In genomic region chr7:140223515-140224221, GRCh38 we compare ENCODE assay signal across 18 cellular contexts. TPM values are rescaled to one million over a fixed set of nuclear protein-coding genes. Genes with fewer than 3 reads are reported as not detected.
DNase-seq lines count a peak whose midpoint lies in the region; ATAC-seq, FAIRE-seq and TF ChIP-seq lines count a peak whose summit lies in the region.
"Had no signal": no experiment of that assay in that cellular context is flagged by ENCODE, and none has a peak within 500 bp of the region (broad histone marks: within the 10 kb centered on the region; RNA-seq: fewer than 3 reads in every experiment).

No MANE protein-coding gene starts in this region.

- no peaks in the 10 kb centered on the region for H4K20me1 ChIP-seq in H1 (replicated peaks in 1 of 2; ENCODE audit: control insufficient read depth in 1 of 2, insufficient read depth in 2 of 2, low read length in 2 of 2)

- CTCF ChIA-PET in activated CD8-positive, alpha-beta T cell treated with anti-CD3 and anti-CD28 coated beads for 36 hours (lab: Charles Lee): no interaction called here
- CTCF ChIA-PET in H1 (lab: Charles Lee; ENCODE audit: partially characterized antibody): no interaction called here

- TF ChIP-seq CTCF in activated CD8-positive, alpha-beta T cell treated with anti-CD3 and anti-CD28 coated beads for 36 hours (IDR thresholded peaks at IDR 0.05): no peak
- no peak for TF ChIP-seq CTCF in H1 (IDR thresholded peaks at IDR 0.05; ENCODE audit: control extremely low read depth in 1 of 3, insufficient read depth in 1 of 3, low read depth in 1 of 3, low read length in 3 of 3)

- H3K4me2 ChIP-seq in H1 (ENCODE audit: insufficient read depth in 1 of 2, low read depth in 2 of 2, low read length in 2 of 2): no peak overlapping the region

- no peaks in the 10 kb centered on the region for H3K36me3 ChIP-seq in H1 (ENCODE audit: control insufficient read depth in 2 of 4, insufficient read depth in 4 of 4, low read length in 3 of 4)
- H3K36me3 ChIP-seq: adrenal gland, heart left ventricle, lower lobe of right lung, uterus had no signal

- no peak for TF ChIP-seq RAD21 in H1 (IDR thresholded peaks at IDR 0.05 in 1 of 2, conservative IDR thresholded peaks at IDR 0.05 in 1 of 2; ENCODE audit: low read depth in 2 of 2, low read length in 2 of 2)

- H3K9me3 Mint-ChIP-seq in activated naive CD8-positive, alpha-beta T cell (ENCODE audit: low read depth): no peaks in the 10 kb centered on the region
- no peaks in the 10 kb centered on the region for H3K9me3 Mint-ChIP-seq in activated naive CD8-positive, alpha-beta T cell treated with anti-CD3 and anti-CD28 coated beads for 36 hours
- H3K9me3 Mint-ChIP-seq in activated CD8-positive, alpha-beta T cell treated with anti-CD3 and anti-CD28 coated beads for 36 hours: no peaks in the 10 kb centered on the region
- peaks cover 0 to 4% of the 10 kb centered on the region in 2 donors for H3K9me3 Mint-ChIP-seq in stimulated activated naive CD8-positive, alpha-beta T cell treated with anti-CD3 and anti-CD28 coated beads, Interleukin-15, amount 100 ng/mL, for 72 hours
- H3K9me3 Mint-ChIP-seq: nephron had no signal

- no peak overlapping the region for H3K4me3 ChIP-seq in H1 (ENCODE audit: extremely low read depth in 1 of 4, insufficient read depth in 2 of 4, low read depth in 3 of 4, low read length in 4 of 4)
- H3K4me3 ChIP-seq: adrenal gland, heart left ventricle, lower lobe of right lung, uterus had no signal

- no peak overlapping the region for H2AK5ac ChIP-seq in H1 (ENCODE audit: low read depth, low read length)

- no peaks in the 10 kb centered on the region for H3K27me3 Mint-ChIP-seq in activated naive CD8-positive, alpha-beta T cell
- no peaks in the 10 kb centered on the region for H3K27me3 Mint-ChIP-seq in activated naive CD8-positive, alpha-beta T cell treated with anti-CD3 and anti-CD28 coated beads for 36 hours
- H3K27me3 Mint-ChIP-seq in activated CD8-positive, alpha-beta T cell treated with anti-CD3 and anti-CD28 coated beads for 36 hours: no peaks in the 10 kb centered on the region
- H3K27me3 Mint-ChIP-seq in stimulated activated naive CD8-positive, alpha-beta T cell treated with anti-CD3 and anti-CD28 coated beads, Interleukin-15, amount 100 ng/mL, for 72 hours: no peaks in the 10 kb centered on the region

- H4K8ac ChIP-seq in H1 (ENCODE audit: extremely low read depth, insufficient read depth, low read length): peak overlapping the region; percentile 36; the same call in 1 of the 2 replicates

- no peaks in the 10 kb centered on the region for H3K23me2 ChIP-seq in H1 (ENCODE audit: low read depth, low read length)

- H3K27ac Mint-ChIP-seq in activated naive CD8-positive, alpha-beta T cell: no peak overlapping the region
- H3K27ac Mint-ChIP-seq in activated naive CD8-positive, alpha-beta T cell treated with anti-CD3 and anti-CD28 coated beads for 36 hours: no peak overlapping the region
- peak overlapping the region; percentile 80 for H3K27ac Mint-ChIP-seq in activated CD8-positive, alpha-beta T cell treated with anti-CD3 and anti-CD28 coated beads for 36 hours
- H3K27ac Mint-ChIP-seq in stimulated activated naive CD8-positive, alpha-beta T cell treated with anti-CD3 and anti-CD28 coated beads, Interleukin-15, amount 100 ng/mL, for 72 hours: peak overlapping the region in 1 of 2 donors; percentile 61
- H3K27ac Mint-ChIP-seq: nephron had no signal

- no peak for FAIRE-seq in H1 (lab: Jason Lieb, UNC)
- FAIRE-seq: TTC549 had no signal

- TF ChIP-seq POLR2A in H1 (IDR thresholded peaks at IDR 0.05; ENCODE audit: control extremely low read depth in 1 of 2, low read depth in 2 of 2, low read length in 2 of 2): no peak

- H3K27ac ChIP-seq in H1 (ENCODE audit: low read depth, low read length): no peak overlapping the region
- H3K27ac ChIP-seq: adrenal gland, heart left ventricle, lower lobe of right lung, uterus had no signal

- no peak overlapping the region for H2AFZ ChIP-seq in H1 (ENCODE audit: low read length)

- H3K79me2 ChIP-seq in H1 (ENCODE audit: control insufficient read depth in 1 of 2, insufficient read depth in 2 of 2, low read length in 2 of 2): no peaks in the 10 kb centered on the region

- H2BK12ac ChIP-seq in H1 (ENCODE audit: low read depth, low read length): no peak overlapping the region

- no peak overlapping the region for H2BK15ac ChIP-seq in H1 (ENCODE audit: low read length)

- no peaks in the 10 kb centered on the region for H3K36me3 Mint-ChIP-seq in activated naive CD8-positive, alpha-beta T cell
- H3K36me3 Mint-ChIP-seq in activated naive CD8-positive, alpha-beta T cell treated with anti-CD3 and anti-CD28 coated beads for 36 hours: no peaks in the 10 kb centered on the region
- H3K36me3 Mint-ChIP-seq in activated CD8-positive, alpha-beta T cell treated with anti-CD3 and anti-CD28 coated beads for 36 hours (ENCODE audit: low read depth): no peaks in the 10 kb centered on the region

- H4K91ac ChIP-seq in H1 (replicated peaks; ENCODE audit: insufficient read length, low read length): no peak overlapping the region

- H3K4me1 Mint-ChIP-seq in activated naive CD8-positive, alpha-beta T cell (ENCODE audit: low read depth): peaks cover 41% of the 10 kb centered on the region
- peaks cover 34% of the 10 kb centered on the region for H3K4me1 Mint-ChIP-seq in activated naive CD8-positive, alpha-beta T cell treated with anti-CD3 and anti-CD28 coated beads for 36 hours
- H3K4me1 Mint-ChIP-seq in activated CD8-positive, alpha-beta T cell treated with anti-CD3 and anti-CD28 coated beads for 36 hours (ENCODE audit: low read depth): peaks cover 36% of the 10 kb centered on the region
- peaks cover 50% of the 10 kb centered on the region for H3K4me1 Mint-ChIP-seq in stimulated activated naive CD8-positive, alpha-beta T cell treated with anti-CD3 and anti-CD28 coated beads, Interleukin-15, amount 100 ng/mL, for 72 hours
- H3K4me1 Mint-ChIP-seq: nephron had no signal

- WGBS in H1 (ENCODE audit: extremely low coverage in 1 of 2, insufficient coverage in 1 of 2, insufficient read length in 1 of 2, insufficient replicate concordance in 2 of 2, low coverage in 1 of 2, low lambda C conversion rate in 2 of 2, missing lambda C conversion rate in 1 of 2), 2 experiments: 86% methylated on average over 15 of the region's 15 CpGs; no CpG with 5 or more reads in 1 of the 2 experiments

- no peak for TF ChIP-seq EP300 in H1 (IDR thresholded peaks at IDR 0.05; ENCODE audit: borderline replicate concordance in 1 of 2, low read depth in 2 of 2, low read length in 2 of 2)

- no peaks in the 10 kb centered on the region for H3K9me3 ChIP-seq in H1 (ENCODE audit: insufficient read depth in 2 of 2, low read depth in 1 of 2, low read length in 1 of 2)
- H3K9me3 ChIP-seq: adrenal gland, heart left ventricle, lower lobe of right lung, uterus had no signal

- H3K27me3 ChIP-seq in H1 (replicated peaks in 1 of 4; ENCODE audit: control insufficient read depth in 3 of 4, extremely low read depth in 1 of 4, insufficient read depth in 3 of 4, low read length in 3 of 4): no peaks in the 10 kb centered on the region
- H3K27me3 ChIP-seq: adrenal gland, heart left ventricle, uterus had no signal

- no peak overlapping the region for H3K18ac ChIP-seq in H1 (ENCODE audit: extremely low read depth, low read length)

- no peak overlapping the region for H3K9ac ChIP-seq in H1 (replicated peaks in 1 of 4; ENCODE audit: extremely low read depth in 1 of 4, low read depth in 3 of 4, low read length in 3 of 4)

- no peak overlapping the region for H3K56ac ChIP-seq in H1 (replicated peaks; ENCODE audit: insufficient read length, low read depth, low read length)

- no peak overlapping the region for H3K14ac ChIP-seq in H1 (ENCODE audit: insufficient read length)

- no peak overlapping the region for H2BK120ac ChIP-seq in H1 (replicated peaks; ENCODE audit: low read depth, low read length)

- H2BK20ac ChIP-seq in H1 (ENCODE audit: low read length): no peak overlapping the region

- no peak overlapping the region for H3K4ac ChIP-seq in H1 (replicated peaks; ENCODE audit: insufficient read length, low read depth, low read length)

- POLR2A ChIA-PET in activated CD8-positive, alpha-beta T cell treated with anti-CD3 and anti-CD28 coated beads for 36 hours (lab: Charles Lee): interaction anchor here (2.0 kb wide), 1 partner anchor 9 kb away, joined by 5 read pairs; no protein-coding TSS in a partner anchor
- POLR2A ChIA-PET in H1 (lab: Charles Lee; ENCODE audit: partially characterized antibody): no interaction called here

- no peak overlapping the region for H2BK5ac ChIP-seq in H1 (ENCODE audit: low read depth, low read length)

- DNase-seq in activated naive CD8-positive, alpha-beta T cell treated with anti-CD3 and anti-CD28 coated beads for 36 hours: no peak
- peak; percentile 24 for DNase-seq in activated CD8-positive, alpha-beta T cell treated with anti-CD3 and anti-CD28 coated beads for 36 hours
- DNase-seq in H1 (ENCODE audit: low read depth in 1 of 2, low spot score in 2 of 2): no peak
- DNase-seq in stimulated activated naive CD8-positive, alpha-beta T cell treated with anti-CD3 and anti-CD28 coated beads, Interleukin-15, amount 100 ng/mL, for 72 hours: no peak
- DNase-seq in NCI-H187 treated with DMSO at 0.1 percent for 48 hours (lab: John Stamatoyannopoulos, UW): no peak
- DNase-seq: adrenal gland; central memory CD4-positive, alpha-beta T cell; heart left ventricle; lower lobe of right lung; NCI-H1436; NCI-H2171 treated with DMSO at 0.1 percent for 48 hours; NCI-H82; uterus had no signal

- no peak overlapping the region for H4K5ac ChIP-seq in H1 (ENCODE audit: insufficient read length, low read depth, low read length)

- no peaks in the 10 kb centered on the region for H3K79me1 ChIP-seq in H1 (ENCODE audit: low read depth, low read length)

- H3K23ac ChIP-seq in H1 (ENCODE audit: insufficient read length): no peak overlapping the region

- H3K4me1 ChIP-seq in H1 (replicated peaks in 1 of 4; ENCODE audit: control insufficient read depth in 3 of 4, insufficient read depth in 4 of 4, low read length in 3 of 4): no peaks in the 10 kb centered on the region
- H3K4me1 ChIP-seq: adrenal gland, lower lobe of right lung, uterus had no signal

- intact Hi-C loops in activated CD8-positive, alpha-beta T cell treated with anti-CD3 and anti-CD28 coated beads for 36 hours (cut with micrococcal nuclease): no loop called here

- peak overlapping the region; percentile 25 for H3K4me3 Mint-ChIP-seq in activated naive CD8-positive, alpha-beta T cell
- H3K4me3 Mint-ChIP-seq in activated naive CD8-positive, alpha-beta T cell treated with anti-CD3 and anti-CD28 coated beads for 36 hours: no peak overlapping the region
- H3K4me3 Mint-ChIP-seq in activated CD8-positive, alpha-beta T cell treated with anti-CD3 and anti-CD28 coated beads for 36 hours: no peak overlapping the region
- peak overlapping the region in 1 of 2 donors; percentile 50 for H3K4me3 Mint-ChIP-seq in stimulated activated naive CD8-positive, alpha-beta T cell treated with anti-CD3 and anti-CD28 coated beads, Interleukin-15, amount 100 ng/mL, for 72 hours
- H3K4me3 Mint-ChIP-seq: nephron had no signal

- peak; percentile 65 for ATAC-seq in activated CD8-positive, alpha-beta T cell treated with anti-CD3 and anti-CD28 coated beads for 36 hours
- ATAC-seq in stimulated activated naive CD8-positive, alpha-beta T cell treated with anti-CD3 and anti-CD28 coated beads, Interleukin-15, amount 100 ng/mL, for 72 hours: peak; percentile 48
- ATAC-seq in GM21619 (IDR thresholded peaks at IDR 0.05; ENCODE audit: unreplicated experiment) (no peak), GM19452 (IDR thresholded peaks at IDR 0.05; ENCODE audit: unreplicated experiment) (no peak)
- ATAC-seq: heart left ventricle had no signal

RNA-seq across cellular contexts. Expression of gene KDM7A, which starts 46.9 kb away (rescaled TPM):
- total RNA-seq in activated naive CD8-positive, alpha-beta T cell treated with anti-CD3 and anti-CD28 coated beads for 36 hours: 1 to 10 TPM; 7.5 to 7.9 TPM
- total RNA-seq in activated CD8-positive, alpha-beta T cell treated with anti-CD3 and anti-CD28 coated beads for 36 hours: 10 to 100 TPM; 21.1 to 22.9 TPM
- total RNA-seq in H1 (2021; fragmentation: NEBNext Ultra II Directional; extraction: Animal tissue kit (Norgen Biotek cat#: 25700)): 11.6 and 12.5 TPM in 2 replicates
- 1.7 and 2.2 TPM in 2 replicates for polyA plus RNA-seq in H1 (2011; rRNA removed)
- 3.4 TPM for polyA plus RNA-seq in H1 (2011; cell fraction: cytosol; rRNA removed)
- 9.8 TPM for polyA plus RNA-seq in H1 (2011; cell fraction: nucleus; rRNA removed)
- polyA plus RNA-seq in H1 (2012, experiment 1 of 2): 2.8 to 4.7 TPM (median 4.1 TPM) in 4 replicates
- 0.42 TPM for polyA plus RNA-seq in H1 (2012, experiment 2 of 2)
- 6.1 TPM for polyA plus RNA-seq in H1 (2013, experiment 1 of 2)
- 6.2 TPM for polyA plus RNA-seq in H1 (2013, experiment 2 of 2)
- 11.3 and 19.1 TPM in 2 replicates for polyA minus RNA-seq in H1 (2011; rRNA and poly(A)+ RNA removed)
- 5.4 TPM for polyA minus RNA-seq in H1 (2011; cell fraction: cytosol; rRNA and poly(A)+ RNA removed)
- polyA minus RNA-seq in H1 (2011; cell fraction: nucleus; rRNA and poly(A)+ RNA removed): 13.6 TPM

Comparison
In these comparisons a context has a peak if more than half of its experiments do, and no peak if none do; other contexts are left out.
1. ATAC-seq: peak in activated CD8-positive, alpha-beta T cell treated with anti-CD3 and anti-CD28 coated beads for 36 hours (single experiment) and stimulated activated naive CD8-positive, alpha-beta T cell treated with anti-CD3 and anti-CD28 coated beads, Interleukin-15, amount 100 ng/mL, for 72 hours (single experiment); none in GM21619 (single experiment) and GM19452 (single experiment).